7 cellular contexts compared by ENCODE assay signal in genomic region chr14:49306152-49306751, GRCh38.
DNase-seq lines count a peak whose midpoint lies in the region; ATAC-seq, FAIRE-seq and TF ChIP-seq lines count a peak whose summit lies in the region.

No MANE protein-coding gene starts in this region.

- peak; percentile 18; the same call in 1 of the 2 replicates for TF ChIP-seq CTCF in GM12874 (IDR thresholded peaks at IDR 0.05; ENCODE audit: insufficient read depth, low read depth, low read length)

- H3K4me1 ChIP-seq in small intestine (ENCODE audit: control insufficient read depth in 2 of 2, insufficient read depth in 1 of 2, low read depth in 1 of 2, low read length in 1 of 2) = no peaks in the 10 kb centered on the region

- no peak overlapping the region for H3K4me3 ChIP-seq in small intestine (ENCODE audit: low read depth in 1 of 2, low read length in 2 of 2)

- DNase-seq in NCI-H2081 (lab: John Stamatoyannopoulos, UW) (peak; percentile 24 to 54), cerebellar cortex (ENCODE audit: low spot score) (peak; percentile 10), small intestine (peak; percentile 10), D341Med (ENCODE audit: low spot score) (no peak)

- H3K36me3 ChIP-seq in small intestine (ENCODE audit: control insufficient read depth in 2 of 2, insufficient read depth in 2 of 2, low read length in 2 of 2) = no peaks in the 10 kb centered on the region

- H3K27ac ChIP-seq in small intestine (ENCODE audit: low read depth in 1 of 2, low read length in 1 of 2) = no peak overlapping the region

- no peaks in the 10 kb centered on the region for H3K27me3 ChIP-seq in small intestine (ENCODE audit: control insufficient read depth in 2 of 2, insufficient read depth in 2 of 2, low read length in 2 of 2)

- 0% methylated on average over 1 of the region's 1 CpG for WGBS in small intestine, 3 donors

- no peaks in the 10 kb centered on the region for H3K9me3 ChIP-seq in small intestine (ENCODE audit: control insufficient read depth, low read depth)

- FAIRE-seq in small intestine (lab: Jason Lieb, UNC) = no peak

- peak; percentile 59 for ATAC-seq in HG02571 (IDR thresholded peaks at IDR 0.05; ENCODE audit: unreplicated experiment)
- ATAC-seq in HG02678 (IDR thresholded peaks at IDR 0.05; ENCODE audit: unreplicated experiment) = no peak
